8 cellular contexts compared by ENCODE assay signal in the genomic region with DNA sequence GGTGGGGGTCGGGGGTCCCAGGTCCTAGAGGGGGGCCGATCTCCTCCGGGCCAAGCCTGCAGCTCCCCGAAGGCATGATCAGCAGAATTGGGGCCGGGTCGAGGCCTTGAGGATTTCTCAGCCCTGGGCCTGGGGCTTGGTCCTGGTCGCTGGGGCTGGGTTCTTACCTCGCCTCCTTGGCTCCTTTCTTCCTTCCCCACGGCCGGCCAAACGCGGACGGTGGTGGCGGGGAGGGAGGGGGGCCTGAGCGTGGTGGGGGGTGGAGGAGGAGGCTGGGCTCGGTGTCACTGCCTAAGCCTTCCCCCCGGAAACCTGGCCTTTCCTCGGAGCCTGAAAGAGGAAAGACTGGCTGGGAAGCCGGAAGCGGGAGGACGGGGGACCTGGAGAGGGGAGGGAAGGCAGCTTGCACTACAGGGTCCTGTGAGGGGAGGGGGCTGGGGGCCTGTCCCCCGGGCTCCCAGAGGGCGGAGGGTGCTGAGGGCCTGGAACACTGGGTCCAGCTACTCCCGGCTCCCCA. TPM values are rescaled to one million over a fixed set of nuclear protein-coding genes. Genes with fewer than 3 reads are reported as not detected.
DNase-seq lines count a peak whose midpoint lies in the region; ATAC-seq, FAIRE-seq and TF ChIP-seq lines count a peak whose summit lies in the region.

A gene with protein sequence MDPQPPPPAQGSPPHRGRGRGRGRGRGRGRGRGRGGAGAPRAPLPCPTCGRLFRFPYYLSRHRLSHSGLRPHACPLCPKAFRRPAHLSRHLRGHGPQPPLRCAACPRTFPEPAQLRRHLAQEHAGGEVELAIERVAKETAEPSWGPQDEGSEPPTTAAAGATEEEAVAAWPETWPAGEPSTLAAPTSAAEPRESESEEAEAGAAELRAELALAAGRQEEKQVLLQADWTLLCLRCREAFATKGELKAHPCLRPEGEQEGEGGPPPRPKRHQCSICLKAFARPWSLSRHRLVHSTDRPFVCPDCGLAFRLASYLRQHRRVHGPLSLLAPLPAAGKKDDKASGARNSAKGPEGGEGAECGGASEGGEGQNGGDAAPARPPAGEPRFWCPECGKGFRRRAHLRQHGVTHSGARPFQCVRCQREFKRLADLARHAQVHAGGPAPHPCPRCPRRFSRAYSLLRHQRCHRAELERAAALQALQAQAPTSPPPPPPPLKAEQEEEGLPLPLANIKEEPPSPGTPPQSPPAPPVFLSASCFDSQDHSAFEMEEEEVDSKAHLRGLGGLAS (minus strand): TSS at position 221 of the 517 bp plus-strand sequence. CDS start 1,209 bp downstream, outside the sequence.

- no CpG with 5 or more reads among the region's 24 CpGs for WGBS in H9 (ENCODE audit: extremely low coverage, insufficient read length, low lambda C conversion rate)
- 0 to 2% (median 1%) methylated on average over 13 to 24 of the region's 24 CpGs for WGBS in small intestine, 3 donors

- no peak within 1 kb of the TSS for H2BK15ac ChIP-seq in H9 (ENCODE audit: low read depth, low read length)

- H2BK20ac ChIP-seq in H9 (ENCODE audit: low read depth, low read length, poor library complexity, severe bottlenecking), result no peak within 1 kb of the TSS

- FAIRE-seq in bronchial epithelial cell (lab: Jason Lieb, UNC) (no peak), small intestine (lab: Jason Lieb, UNC) (no peak)

- peak within 1 kb of the TSS; percentile 76 for H3K4me2 ChIP-seq in H9 (ENCODE audit: insufficient read depth, insufficient read length, low read length)

- no peak within 1 kb of the TSS for H2AK5ac ChIP-seq in H9 (ENCODE audit: insufficient read length, low read length)

- no peaks in the 10 kb centered on the region for H4K20me1 ChIP-seq in H9 (ENCODE audit: control insufficient read depth, insufficient read depth, insufficient read length)

- no peak within 1 kb of the TSS for H3T11ph ChIP-seq in H9 (ENCODE audit: low read length)

- no peak within 1 kb of the TSS for H4K8ac ChIP-seq in H9 (replicated peaks; ENCODE audit: insufficient read length, low read depth, low read length)

- H2BK5ac ChIP-seq in H9 (ENCODE audit: insufficient read length, low read length), result no peak within 1 kb of the TSS

- no peak within 1 kb of the TSS for H4K91ac ChIP-seq in H9 (ENCODE audit: insufficient read length, low read depth, low read length)

- peaks cover 12% of the 10 kb centered on the region for H3K36me3 ChIP-seq in BE2C
- no peaks in the 10 kb centered on the region for H3K36me3 ChIP-seq in bronchial epithelial cell (ENCODE audit: control insufficient read depth, insufficient read depth, low read length)
- H3K36me3 ChIP-seq in small intestine (ENCODE audit: control insufficient read depth in 2 of 2, insufficient read depth in 2 of 2, low read length in 2 of 2), result peaks cover 0 to 10% of the 10 kb centered on the region in 2 donors

- H3K27ac ChIP-seq in H9 (ENCODE audit: insufficient read length, low read depth, low read length) (no peak within 1 kb of the TSS), VCaP (peak within 1 kb of the TSS; percentile 92), small intestine (ENCODE audit: low read depth in 1 of 2, low read length in 1 of 2) (peak within 1 kb of the TSS in 1 of 2 donors; percentile 85)

- peak within 1 kb of the TSS; percentile 89 to 95 for H3K4me3 Mint-ChIP-seq in H9

- DNase-seq in BE2C (peak; percentile 89), H9 (peak; percentile 87), NCI-H2171 (lab: John Stamatoyannopoulos, UW) (peak; percentile 90), bronchial epithelial cell (ENCODE audit: low read depth) (peak; percentile 59), inferior parietal cortex (ENCODE audit: extremely low spot score) (peak; percentile 86), small intestine (peak; percentile 73)

- H3K79me2 ChIP-seq in H9 (ENCODE audit: insufficient read depth, low read length), result peaks cover 1% of the 10 kb centered on the region; the same call in 1 of the 2 replicates

- H3K27me3 Mint-ChIP-seq in H9 (ENCODE audit: low read depth), result peaks cover 9% of the 10 kb centered on the region

- no peak within 1 kb of the TSS for H4K5ac ChIP-seq in H9 (ENCODE audit: insufficient read length, low read depth, low read length)

- H3K27ac Mint-ChIP-seq in H9, result peak within 1 kb of the TSS; percentile 10 to 93 (median 92); a peak in 5 of 7 replicates

- H3K4me1 Mint-ChIP-seq in H9, result peaks cover 14 to 20% of the 10 kb centered on the region in 2 experiments

- peaks cover 9 to 25% (median 19%) of the 10 kb centered on the region in 3 experiments for H3K36me3 Mint-ChIP-seq in H9 (ENCODE audit: insufficient read depth in 1 of 3, low read depth in 3 of 3)

- no peaks in the 10 kb centered on the region for H3K23me2 ChIP-seq in H9 (ENCODE audit: insufficient read length, low read depth, low read length, poor library complexity, severe bottlenecking)

- no peak for ATAC-seq in HG03460 (IDR thresholded peaks at IDR 0.05; ENCODE audit: unreplicated experiment)

- peak within 1 kb of the TSS; percentile 88 for H3K9ac ChIP-seq in H9 (ENCODE audit: extremely low read depth, insufficient read length, low read length)

- H3K23ac ChIP-seq in H9 (ENCODE audit: insufficient read length, low read depth, low read length), result no peak within 1 kb of the TSS

- H3K18ac ChIP-seq in H9 (ENCODE audit: insufficient read length, low read depth, low read length), result peak within 1 kb of the TSS; percentile 91

- H3K4me1 ChIP-seq in BE2C (peaks cover 2% of the 10 kb centered on the region; the same call in 1 of the 2 replicates), H9 (ENCODE audit: insufficient read depth, low read length) (no peaks in the 10 kb centered on the region), small intestine (ENCODE audit: control insufficient read depth in 2 of 2, insufficient read depth in 1 of 2, low read depth in 1 of 2, low read length in 1 of 2) (peaks cover 0 to 3% of the 10 kb centered on the region in 2 donors)

- no peak within 1 kb of the TSS for H3K4ac ChIP-seq in H9 (ENCODE audit: low read depth, low read length)

- no peaks in the 10 kb centered on the region for H3K9me3 ChIP-seq in BE2C
- H3K9me3 ChIP-seq in H9 (ENCODE audit: control insufficient read depth, low read depth, low read length), result no peaks in the 10 kb centered on the region
- H3K9me3 ChIP-seq in small intestine (ENCODE audit: control insufficient read depth, low read depth), result no peaks in the 10 kb centered on the region

- TF ChIP-seq CTCF in BE2C (IDR thresholded peaks at IDR 0.05; ENCODE audit: low read depth, low read length) (no peak), H9 (conservative IDR thresholded peaks at IDR 0.05) (no peak), VCaP (conservative IDR thresholded peaks at IDR 0.05) (no peak), bronchial epithelial cell (IDR thresholded peaks at IDR 0.05; ENCODE audit: insufficient read depth, low read length, severe bottlenecking) (no peak)

- no peak within 1 kb of the TSS for H2BK12ac ChIP-seq in H9 (ENCODE audit: insufficient read length, low read depth, low read length)

- H2AFZ ChIP-seq in H9 (ENCODE audit: low read length), result no peak within 1 kb of the TSS

- H3K14ac ChIP-seq in H9 (ENCODE audit: insufficient read depth, low read length), result peak within 1 kb of the TSS; percentile 89

- H2BK120ac ChIP-seq in H9 (ENCODE audit: low read depth, low read length, poor library complexity, severe bottlenecking), result no peak within 1 kb of the TSS

- H3K4me3 ChIP-seq in BE2C (ENCODE audit: low read depth, low read length) (peak within 1 kb of the TSS; percentile 86), bronchial epithelial cell (ENCODE audit: low read depth, low read length) (peak within 1 kb of the TSS; percentile 95), small intestine (ENCODE audit: low read depth in 1 of 2, low read length in 2 of 2) (peak within 1 kb of the TSS; percentile 67 to 83)

- H3K79me1 ChIP-seq in H9 (ENCODE audit: insufficient read depth, low read depth, low read length, poor library complexity, severe bottlenecking), result peaks cover 3% of the 10 kb centered on the region

- H3K56ac ChIP-seq in H9 (ENCODE audit: insufficient read length, low read depth, low read length), result no peak within 1 kb of the TSS

- H3K27me3 ChIP-seq in BE2C (no peaks in the 10 kb centered on the region), H9 (ENCODE audit: insufficient read depth, low read length) (no peaks in the 10 kb centered on the region), bronchial epithelial cell (ENCODE audit: control insufficient read depth, insufficient read depth, low read length) (no peaks in the 10 kb centered on the region), small intestine (ENCODE audit: control insufficient read depth in 2 of 2, insufficient read depth in 2 of 2, low read length in 2 of 2) (no peaks in the 10 kb centered on the region)

- H3K9me3 Mint-ChIP-seq in H9, result no peaks in the 10 kb centered on the region

RNA-seq across cellular contexts. Expression of the gene that starts here (rescaled TPM):
- polyA plus RNA-seq in BE2C (2012; ENCODE audit: insufficient read depth, insufficient read length, low read depth), result 49.8 TPM
- 19.9 and 21.5 TPM in 2 replicates for total RNA-seq in H9 (2021)
- 1.8 and 2.2 TPM in 2 replicates for total RNA-seq in bronchial epithelial cell
- polyA plus RNA-seq in small intestine, result 1 to 10 TPM; 2.2 to 4.9 (median 4.8) TPM
